Comparison of ENCODE assay signal across 13 cellular contexts in genomic region chr7:120583835-120584586, GRCh38.
DNase-seq lines count a peak whose midpoint lies in the region; ATAC-seq, FAIRE-seq and TF ChIP-seq lines count a peak whose summit lies in the region.
"Had no signal": no experiment of that assay in that cellular context is flagged by ENCODE, and none has a peak within 500 bp of the region (broad histone marks: within the 10 kb centered on the region; RNA-seq: fewer than 3 reads in every experiment).

No MANE protein-coding gene starts in this region.

- H3K36me3 ChIP-seq in SJCRH30, result no peaks in the 10 kb centered on the region

- H3K4me3 ChIP-seq in SJCRH30, result no peak overlapping the region
- H3K4me3 ChIP-seq in foreskin fibroblast (ENCODE audit: low read depth in 1 of 2, low read length in 2 of 2), result no peak overlapping the region

- DNase-seq in NCI-H2171 treated with DMSO at 0.1 percent for 48 hours (lab: John Stamatoyannopoulos, UW), result peak; percentile 13
- DNase-seq in NCI-H2171 (lab: John Stamatoyannopoulos, UW), result no peak
- peak; percentile 72 to 83 for DNase-seq in SJCRH30
- peak; percentile 57 to 58 for DNase-seq in foreskin fibroblast
- peak; percentile 36 for DNase-seq in urothelium cell line (ENCODE audit: low spot score)
- DNase-seq in NCI-H2227 (lab: John Stamatoyannopoulos, UW; ENCODE audit: unreplicated experiment), result no peak
- DNase-seq in omental fat pad (ENCODE audit: low spot score), result no peak
- no peak for DNase-seq in stimulated activated CD4-positive, alpha-beta T cell treated with anti-CD3 and anti-CD28 coated beads, Interleukin-2, amount 100 ng/mL, for 48 hours
- DNase-seq: activated CD4-positive, alpha-beta memory T cell treated with anti-CD3 and anti-CD28 coated beads, Interleukin-2, amount 10 ng/mL, durations not matched to agents 7 days and 5 days; activated gamma-delta T cell treated with Interleukin-2 at 50 U/mL for 16 hours; cerebellar nuclear complex; NCI-H1436 treated with DMSO at 0.1 percent for 48 hours had no signal

- no peaks in the 10 kb centered on the region for H3K27me3 ChIP-seq in SJCRH30

- peaks cover 69% of the 10 kb centered on the region for H3K4me1 ChIP-seq in SJCRH30

- H3K9me3 ChIP-seq in SJCRH30 (replicated peaks), result no peaks in the 10 kb centered on the region

- ATAC-seq in omental fat pad (ENCODE audit: low FRiP score), result no peak

- no peak for TF ChIP-seq CTCF in foreskin fibroblast (IDR thresholded peaks at IDR 0.05; ENCODE audit: low read depth, low read length)
- no peak for TF ChIP-seq CTCF in omental fat pad (IDR thresholded peaks at IDR 0.05)

- FAIRE-seq in urothelium cell line (lab: Jason Lieb, UNC), result no peak

- H3K27ac ChIP-seq in SJCRH30, result peak overlapping the region; percentile 84
- H3K27ac ChIP-seq: 22Rv1 had no signal

Comparison
In these comparisons a context has a peak if more than half of its experiments do, and no peak if none do; other contexts are left out.
1. DNase-seq: peak in NCI-H2171 treated with DMSO at 0.1 percent for 48 hours (single experiment), SJCRH30 (2 of 2), foreskin fibroblast (2 of 2) and urothelium cell line (single experiment); none in NCI-H2171 (single experiment), NCI-H2227 (single experiment), omental fat pad (single experiment) and stimulated activated CD4-positive, alpha-beta T cell treated with anti-CD3 and anti-CD28 coated beads, Interleukin-2, amount 100 ng/mL, for 48 hours (0 of 2).